Comparison of ENCODE assay signal across 16 cellular contexts in the genomic region with DNA sequence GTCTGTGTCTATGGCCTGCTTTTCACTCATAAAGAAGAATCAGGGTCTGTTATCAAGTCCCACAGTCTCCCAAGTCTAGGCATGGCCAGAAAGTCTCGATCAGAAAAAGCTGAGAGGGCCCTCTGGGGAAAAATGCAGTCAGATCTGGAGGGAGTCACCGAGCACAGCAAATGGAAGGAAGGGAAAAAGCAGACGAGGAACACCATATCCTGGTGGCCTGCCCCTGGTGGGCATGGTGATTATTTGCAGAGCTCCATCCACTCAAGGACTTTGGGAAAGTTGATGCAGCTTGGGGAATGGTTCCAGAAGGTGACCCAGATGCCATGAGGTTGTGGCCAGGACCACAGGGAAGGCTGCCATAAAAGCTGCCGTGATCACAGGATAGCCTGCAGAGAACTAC.
DNase-seq lines count a peak whose midpoint lies in the region; ATAC-seq, FAIRE-seq and TF ChIP-seq lines count a peak whose summit lies in the region.
"Had no signal": no experiment of that assay in that cellular context is flagged by ENCODE, and none has a peak within 500 bp of the region (broad histone marks: within the 10 kb centered on the region; RNA-seq: fewer than 3 reads in every experiment).

No MANE protein-coding gene starts in this region.

- H3K9me1 ChIP-seq in keratinocyte (ENCODE audit: control insufficient read depth, extremely low read depth, insufficient read depth, low read length) = no peaks in the 10 kb centered on the region

- H3K36me3 ChIP-seq in keratinocyte (ENCODE audit: control insufficient read depth in 2 of 2, extremely low read depth in 1 of 2, insufficient read depth in 2 of 2, low read length in 2 of 2) = peaks cover 52 to 71% of the 10 kb centered on the region in 2 experiments

- H3K27ac ChIP-seq in A549 (no peak overlapping the region), keratinocyte (ENCODE audit: control insufficient read depth, insufficient read depth, low read length) (no peak overlapping the region)
- H3K27ac ChIP-seq: C4-2B, SJSA1 had no signal

- no peak overlapping the region for H3K4me3 ChIP-seq in A549
- no peak overlapping the region for H3K4me3 ChIP-seq in keratinocyte (ENCODE audit: control insufficient read depth in 2 of 3, extremely low read depth in 1 of 3, insufficient read depth in 2 of 3, low read depth in 1 of 3, low read length in 3 of 3)
- H3K4me3 ChIP-seq: SJSA1 had no signal

- no peak overlapping the region for H3K9ac ChIP-seq in keratinocyte (ENCODE audit: control insufficient read depth, extremely low read depth, insufficient read depth, low read length)

- TF ChIP-seq EP300 in A549 (IDR thresholded peaks at IDR 0.05) = no peak

- ATAC-seq in A549 (peak; percentile 58 to 73; a peak in 3 of 6 replicates), GM21390 (IDR thresholded peaks at IDR 0.05; ENCODE audit: unreplicated experiment) (no peak)
- ATAC-seq in activated T-helper 17 cell treated with anti-CD3 and anti-CD28 coated beads, Interleukin-2, amount 50 U/mL, for 72 hours (replicated peaks) = no peak
- ATAC-seq: activated naive CD4-positive, alpha-beta T cell treated with anti-CD3 and anti-CD28 coated beads, Interleukin-2, amount 50 U/mL, for 72 hours had no signal

- H3K4me1 ChIP-seq in A549 = peaks cover 26% of the 10 kb centered on the region
- H3K4me1 ChIP-seq in keratinocyte (ENCODE audit: control insufficient read depth, extremely low read depth, insufficient read depth, low read length) = no peaks in the 10 kb centered on the region

- no peak for TF ChIP-seq CTCF in A549 (IDR thresholded peaks at IDR 0.05)
- TF ChIP-seq CTCF in GM12873 (IDR thresholded peaks at IDR 0.05; ENCODE audit: insufficient read depth, low read depth, low read length, missing control alignments) = peak; percentile 42
- TF ChIP-seq CTCF in keratinocyte (optimal IDR thresholded peaks at IDR 0.05 in 1 of 3, IDR thresholded peaks at IDR 0.05 in 1 of 3, conservative IDR thresholded peaks at IDR 0.05 in 1 of 3; ENCODE audit: extremely low read depth in 1 of 3, insufficient read depth in 2 of 3, low read length in 3 of 3) = peak in 2 of 3 experiments; percentile 28 to 31

- H3K4me1 Mint-ChIP-seq in activated T-helper 17 cell treated with anti-CD3 and anti-CD28 coated beads, Interleukin-2, amount 50 U/mL, for 72 hours = peaks cover 26% of the 10 kb centered on the region

- no peaks in the 10 kb centered on the region for H3K27me3 Mint-ChIP-seq in activated T-helper 17 cell treated with anti-CD3 and anti-CD28 coated beads, Interleukin-2, amount 50 U/mL, for 72 hours

- peaks cover 100% of the 10 kb centered on the region for H3K36me3 Mint-ChIP-seq in activated T-helper 17 cell treated with anti-CD3 and anti-CD28 coated beads, Interleukin-2, amount 50 U/mL, for 72 hours (ENCODE audit: low read depth)

- dilution Hi-C loops in keratinocyte (cut with MboI; ENCODE audit: extremely low pct_ligation_motif_present, low sequenced_read_pairs) = no loop called here

- 86% methylated on average over 4 of the region's 4 CpGs for WGBS in A549 (ENCODE audit: missing lambda C conversion rate)

- POLR2A ChIA-PET in A549 (lab: Yijun Ruan, JAX) = interaction anchor here (1.0 kb wide), 1 partner anchor 46 kb away, joined by 3 read pairs; no protein-coding TSS in a partner anchor

- H3K4me2 ChIP-seq in A549 (no peak overlapping the region), keratinocyte (ENCODE audit: control insufficient read depth, extremely low read depth, insufficient read depth, low read depth, low read length) (no peak overlapping the region)

- no peaks in the 10 kb centered on the region for H3K9me3 Mint-ChIP-seq in activated T-helper 17 cell treated with anti-CD3 and anti-CD28 coated beads, Interleukin-2, amount 50 U/mL, for 72 hours
- H3K9me3 Mint-ChIP-seq: activated naive CD4-positive, alpha-beta T cell treated with anti-CD3 and anti-CD28 coated beads, Interleukin-2, amount 50 U/mL, for 72 hours; immature natural killer cell had no signal

- no peaks in the 10 kb centered on the region for H3K9me3 ChIP-seq in A549
- H3K9me3 ChIP-seq in keratinocyte (ENCODE audit: control insufficient read depth, low read depth, low read length) = no peaks in the 10 kb centered on the region
- H3K9me3 ChIP-seq: SJSA1 had no signal

- H3K79me2 ChIP-seq in keratinocyte (ENCODE audit: control insufficient read depth, insufficient read depth, low read length) = peaks cover 86% of the 10 kb centered on the region

- H2AFZ ChIP-seq in keratinocyte (ENCODE audit: control insufficient read depth, low read length) = no peak overlapping the region

- no peaks in the 10 kb centered on the region for H3K27me3 ChIP-seq in keratinocyte (ENCODE audit: control insufficient read depth, extremely low read depth, insufficient read depth, low read length)
- H3K27me3 ChIP-seq: SJSA1 had no signal

- no peak for TF ChIP-seq RAD21 in A549 (conservative IDR thresholded peaks at IDR 0.05 in 1 of 2, IDR thresholded peaks at IDR 0.05 in 1 of 2)

- no peak overlapping the region for H3K4me3 Mint-ChIP-seq in activated T-helper 17 cell treated with anti-CD3 and anti-CD28 coated beads, Interleukin-2, amount 50 U/mL, for 72 hours
- H3K4me3 Mint-ChIP-seq: immature natural killer cell had no signal

- intact Hi-C loops in head of caudate nucleus (cut with DNase I) = no loop called here

- TF ChIP-seq POLR2A in A549 (IDR thresholded peaks at IDR 0.05; ENCODE audit: low read length) = no peak

- no peak for FAIRE-seq in A549 (lab: Jason Lieb, UNC)
- no peak for FAIRE-seq in keratinocyte (lab: Jason Lieb, UNC)

- peaks cover 50% of the 10 kb centered on the region for H4K20me1 ChIP-seq in keratinocyte (ENCODE audit: control insufficient read depth, extremely low read depth, insufficient read depth, low read length)

- CTCF ChIA-PET in A549 (lab: Yijun Ruan, JAX) = interaction anchor here (1.0 to 4.9 kb wide), 2 partner anchors 10 to 112 kb away, joined by 4 to 19 read pairs; no protein-coding TSS in a partner anchor

- peak overlapping the region; percentile 20 for H3K27ac Mint-ChIP-seq in activated T-helper 17 cell treated with anti-CD3 and anti-CD28 coated beads, Interleukin-2, amount 50 U/mL, for 72 hours

- DNase-seq in A549 (ENCODE audit: low read depth in 1 of 2, low spot score in 1 of 2) (no peak), keratinocyte (ENCODE audit: low read depth, low spot score) (no peak), NK-92 (lab: John Stamatoyannopoulos, UW; ENCODE audit: unreplicated experiment) (no peak), head of caudate nucleus (no peak), NCI-H1694 treated with DMSO at 0.1 percent for 48 hours (lab: John Stamatoyannopoulos, UW) (no peak)
- DNase-seq: activated CD4-positive, alpha-beta T cell treated with anti-CD3 and anti-CD28 coated beads, Interleukin-2, amount 50 U/mL, for 4 hours; immature natural killer cell; MM.1S; NCI-H510A treated with DMSO at 0.1 percent for 48 hours; stimulated activated CD4-positive, alpha-beta T cell treated with anti-CD3 and anti-CD28 coated beads, Interleukin-2, amount 100 ng/mL, for 24 hours had no signal

TF ChIP-seq in A549, 52 proteins besides CTCF, POLR2A, EP300 and RAD21:
- TF ChIP-seq HOXA7 (CRISPR knock-in tag; IDR thresholded peaks at IDR 0.05) (no peak), HOXB13 (CRISPR knock-in tag; IDR thresholded peaks at IDR 0.05; ENCODE audit: low read depth) (no peak), FOSB (CRISPR knock-in tag; IDR thresholded peaks at IDR 0.05) (no peak), FOXS1 (CRISPR knock-in tag; IDR thresholded peaks at IDR 0.05) (no peak), MAFK (IDR thresholded peaks at IDR 0.05; ENCODE audit: partially characterized antibody) (no peak), PBX3 (IDR thresholded peaks at IDR 0.05) (no peak), EHF (CRISPR knock-in tag; IDR thresholded peaks at IDR 0.05) (no peak), ZC3H11A (IDR thresholded peaks at IDR 0.05) (no peak), NPAS2 (CRISPR knock-in tag; IDR thresholded peaks at IDR 0.05; ENCODE audit: borderline replicate concordance) (no peak), ESRRA (IDR thresholded peaks at IDR 0.05; ENCODE audit: borderline replicate concordance, low read length) (no peak)
- TF ChIP-seq, protein P1, sequence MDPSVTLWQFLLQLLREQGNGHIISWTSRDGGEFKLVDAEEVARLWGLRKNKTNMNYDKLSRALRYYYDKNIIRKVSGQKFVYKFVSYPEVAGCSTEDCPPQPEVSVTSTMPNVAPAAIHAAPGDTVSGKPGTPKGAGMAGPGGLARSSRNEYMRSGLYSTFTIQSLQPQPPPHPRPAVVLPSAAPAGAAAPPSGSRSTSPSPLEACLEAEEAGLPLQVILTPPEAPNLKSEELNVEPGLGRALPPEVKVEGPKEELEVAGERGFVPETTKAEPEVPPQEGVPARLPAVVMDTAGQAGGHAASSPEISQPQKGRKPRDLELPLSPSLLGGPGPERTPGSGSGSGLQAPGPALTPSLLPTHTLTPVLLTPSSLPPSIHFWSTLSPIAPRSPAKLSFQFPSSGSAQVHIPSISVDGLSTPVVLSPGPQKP (IDR thresholded peaks at IDR 0.05; ENCODE audit: low read depth, low read length) = no peak

Comparison
In these comparisons a context has a peak if more than half of its experiments do, and no peak if none do; other contexts are left out.
1. ATAC-seq: peak in A549 (2 of 2); none in activated T-helper 17 cell treated with anti-CD3 and anti-CD28 coated beads, Interleukin-2, amount 50 U/mL, for 72 hours (single experiment) and GM21390 (single experiment).